Comparison of ENCODE assay signal across 8 cellular contexts in genomic region chr6:10555625-10556309, GRCh38. TPM values are rescaled to one million over a fixed set of nuclear protein-coding genes. Genes with fewer than 3 reads are reported as not detected.
DNase-seq lines count a peak whose midpoint lies in the region; ATAC-seq and TF ChIP-seq lines count a peak whose summit lies in the region.

No MANE protein-coding gene starts in this region.

- ATAC-seq in GM21825 (IDR thresholded peaks at IDR 0.05; ENCODE audit: unreplicated experiment) (no peak), GM19328 (IDR thresholded peaks at IDR 0.05; ENCODE audit: unreplicated experiment) (no peak)

- no peak for TF ChIP-seq CTCF in MCF 10A (IDR thresholded peaks at IDR 0.05; ENCODE audit: unreplicated experiment)

- H3K36me3 Mint-ChIP-seq in MCF 10A (ENCODE audit: insufficient read depth, unreplicated experiment), result no peaks in the 10 kb centered on the region

- H3K27ac Mint-ChIP-seq in MCF 10A (ENCODE audit: low read depth, unreplicated experiment), result peak overlapping the region; percentile 31

- BruUV-seq in MCF 10A (replicated peaks; lab: Mats Ljungman, UMichigan), result no TSS peak

- H3K4me3 Mint-ChIP-seq in MCF 10A (ENCODE audit: unreplicated experiment), result peak overlapping the region; percentile 71

- H3K27me3 Mint-ChIP-seq in MCF 10A (ENCODE audit: insufficient read depth, unreplicated experiment), result no peaks in the 10 kb centered on the region

- POLR2A ChIA-PET in MCF 10A (lab: Yijun Ruan, JAX), result interaction anchor here (0.8 to 1.4 kb wide), 7 partner anchors 10 to 141 kb away, joined by 3 to 8 read pairs (median 4); partner anchors contain the start of genes PAK1IP1 and TFAP2A

- H3K4me1 Mint-ChIP-seq in MCF 10A (ENCODE audit: insufficient read depth, unreplicated experiment), result peaks cover 10% of the 10 kb centered on the region

- H3K9me3 ChIP-seq in iPS-15b (ENCODE audit: control insufficient read depth, insufficient read depth, low read length), result no peaks in the 10 kb centered on the region

- H3K9me3 Mint-ChIP-seq in MCF 10A (ENCODE audit: unreplicated experiment), result no peaks in the 10 kb centered on the region

- DNase-seq in AG20443 (ENCODE audit: low spot score) (peak; percentile 62), NCI-H2029 (lab: John Stamatoyannopoulos, UW) (peak; percentile 81), MCF 10A (ENCODE audit: unreplicated experiment) (peak; percentile 49), skeletal muscle cell (ENCODE audit: low read depth) (no peak), glomerular visceral epithelial cell (ENCODE audit: extremely low spot score) (no peak)

- peak overlapping the region; percentile 84 for H3K9ac ChIP-seq in iPS-15b (ENCODE audit: low read depth, low read length)

- CTCF ChIA-PET in MCF 10A (lab: Yijun Ruan, JAX), result interaction anchor here (0.6 to 1.2 kb wide), 2 partner anchors 49 to 313 kb away, joined by 3 read pairs; no protein-coding TSS in a partner anchor

- intact Hi-C loops in MCF 10A (cut with micrococcal nuclease), result no loop called here

- H3K4me1 ChIP-seq in iPS-15b (ENCODE audit: control insufficient read depth, insufficient read depth, low read length), result peaks cover 18% of the 10 kb centered on the region

- H3K4me3 ChIP-seq in iPS-15b (ENCODE audit: low read depth, low read length) (peak overlapping the region; percentile 59), skeletal muscle cell (ENCODE audit: low read depth, low read length) (peak overlapping the region; percentile 36)

- H3K36me3 ChIP-seq in iPS-15b (ENCODE audit: control insufficient read depth, insufficient read depth, low read length), result no peaks in the 10 kb centered on the region

- H3K27me3 ChIP-seq in iPS-15b (ENCODE audit: control insufficient read depth, insufficient read depth, low read length), result no peaks in the 10 kb centered on the region

RNA-seq across cellular contexts. Expression of gene GCNT2, which starts 34.6 kb away (rescaled TPM):
- total RNA-seq in MCF 10A (2022), result 0.63 and 0.96 TPM in 2 replicates

Comparison
In these comparisons a context has a peak if more than half of its experiments do, and no peak if none do; other contexts are left out.
1. DNase-seq: peak in AG20443 (single experiment), NCI-H2029 (single experiment) and MCF 10A (single experiment); none in skeletal muscle cell (single experiment) and glomerular visceral epithelial cell (single experiment).